ENCODE assay signal across 1 cellular context in genomic region chr6:144266091-144266649, GRCh38.
TF ChIP-seq lines count a peak whose summit lies in the region.

No MANE protein-coding gene starts in this region.

TF ChIP-seq in K562, 482 proteins besides CTCF, POLR2A, EP300 and RAD21 (continued from another document):
- no peak for TF ChIP-seq ZNF764 (CRISPR knock-in tag; IDR thresholded peaks at IDR 0.05; ENCODE audit: low read depth)
- TF ChIP-seq ZNF121 (CRISPR knock-in tag; conservative IDR thresholded peaks at IDR 0.05), result no peak
- no peak for TF ChIP-seq ZNF23 (CRISPR knock-in tag; IDR thresholded peaks at IDR 0.05)
- no peak for TF ChIP-seq ZNF551 (CRISPR knock-in tag; IDR thresholded peaks at IDR 0.05)
- TF ChIP-seq FIP1L1 (IDR thresholded peaks at IDR 0.05; ENCODE audit: low read depth, low read length, poor library complexity, severe bottlenecking), result no peak
- no peak for TF ChIP-seq MCM2 (IDR thresholded peaks at IDR 0.05; ENCODE audit: low read depth)
- no peak for TF ChIP-seq FOXA1 (IDR thresholded peaks at IDR 0.05; ENCODE audit: borderline replicate concordance)
